ENCODE assay signal across 8 cellular contexts in the genomic region with DNA sequence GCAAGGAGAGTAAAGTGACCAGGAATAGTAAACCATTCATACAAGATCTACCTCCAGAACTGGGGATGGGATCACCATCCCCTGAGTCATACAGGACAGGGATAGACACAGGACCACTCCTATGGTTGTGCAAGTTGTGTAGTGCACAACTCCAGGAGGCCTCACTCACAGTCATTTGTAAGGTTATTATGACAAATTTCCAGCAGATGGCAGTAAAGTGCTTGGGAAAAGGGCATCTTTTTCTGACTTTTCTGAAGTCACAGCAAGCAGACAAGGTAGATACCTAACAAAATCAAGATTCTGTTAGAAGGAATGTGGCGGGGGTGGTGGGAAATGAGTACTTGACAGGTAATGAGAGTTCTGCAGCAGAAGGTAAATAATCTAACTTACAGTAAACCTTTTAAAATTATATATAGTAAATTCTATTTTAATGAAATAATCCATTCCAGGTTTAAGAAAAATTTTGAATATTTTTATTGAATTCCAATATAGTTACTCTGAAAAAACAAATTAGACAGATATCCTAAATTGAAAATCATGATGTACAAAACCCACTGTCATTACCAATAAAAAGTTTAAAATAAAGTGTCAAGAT. TPM values are rescaled to one million over a fixed set of nuclear protein-coding genes. Genes with fewer than 3 reads are reported as not detected.
DNase-seq lines count a peak whose midpoint lies in the region; ATAC-seq and TF ChIP-seq lines count a peak whose summit lies in the region.

No MANE protein-coding gene starts in this region.

- peak; percentile 72 for TF ChIP-seq CTCF in DOHH2 (IDR thresholded peaks at IDR 0.05; ENCODE audit: low read depth, low read length, poor library complexity, severe bottlenecking)
- peak; percentile 67 for TF ChIP-seq CTCF in lower lobe of right lung (IDR thresholded peaks at IDR 0.05)

- H3K9me3 ChIP-seq in DOHH2 (ENCODE audit: control insufficient read depth, insufficient read depth, low read length) (no peaks in the 10 kb centered on the region), Karpas-422 (ENCODE audit: low read length) (no peaks in the 10 kb centered on the region), lower lobe of right lung (no peaks in the 10 kb centered on the region), aorta (ENCODE audit: control insufficient read depth, low read length) (no peaks in the 10 kb centered on the region)

- H3K36me3 ChIP-seq in DOHH2 (ENCODE audit: control insufficient read depth, low read length), result peaks cover 44% of the 10 kb centered on the region
- H3K36me3 ChIP-seq in Karpas-422 (ENCODE audit: insufficient read depth, low read length), result peaks cover 11% of the 10 kb centered on the region; the same call in 1 of the 2 replicates
- peaks cover 43% of the 10 kb centered on the region for H3K36me3 ChIP-seq in lower lobe of right lung
- H3K36me3 ChIP-seq in aorta (ENCODE audit: control insufficient read depth in 1 of 2, insufficient read depth in 2 of 2, low read length in 1 of 2), result peaks cover 0 to 2% of the 10 kb centered on the region in 2 donors

- no peaks in the 10 kb centered on the region for H3K4me1 ChIP-seq in DOHH2 (ENCODE audit: control insufficient read depth, low read length)
- H3K4me1 ChIP-seq in Karpas-422 (ENCODE audit: low read length), result no peaks in the 10 kb centered on the region
- H3K4me1 ChIP-seq in lower lobe of right lung, result peaks cover 18% of the 10 kb centered on the region
- no peaks in the 10 kb centered on the region for H3K4me1 ChIP-seq in aorta (ENCODE audit: control insufficient read depth in 1 of 2, insufficient read depth in 2 of 2, low read length in 2 of 2)

- H3K4me2 ChIP-seq in DOHH2 (ENCODE audit: low read length), result no peak overlapping the region
- H3K4me2 ChIP-seq in Karpas-422 (ENCODE audit: low read depth, low read length, poor library complexity, severe bottlenecking), result no peak overlapping the region

- no peak overlapping the region for H3K9ac ChIP-seq in Karpas-422 (ENCODE audit: low read length)

- no peak overlapping the region for H2AFZ ChIP-seq in Karpas-422 (ENCODE audit: low read length)

- ATAC-seq in lower lobe of right lung (peak; percentile 58 to 64), aorta (ENCODE audit: low FRiP score) (peak; percentile 75), HG03135 (IDR thresholded peaks at IDR 0.05; ENCODE audit: unreplicated experiment) (no peak)

- intact Hi-C loops in lower lobe of right lung (cut with DNase I) (no loop called here), aorta (cut with DNase I) (loop anchor here (2.0 to 10.0 kb wide), 3 partner anchors 237 to 379 kb away; no protein-coding TSS in a partner anchor)

- H3K27ac ChIP-seq in DOHH2 (ENCODE audit: low read depth, low read length), result no peak overlapping the region
- no peak overlapping the region for H3K27ac ChIP-seq in Karpas-422 (ENCODE audit: low read length)
- H3K27ac ChIP-seq in lower lobe of right lung, result no peak overlapping the region
- no peak overlapping the region for H3K27ac ChIP-seq in aorta (ENCODE audit: low read depth in 1 of 2, low read length in 2 of 2)

- H4K20me1 ChIP-seq in DOHH2 (ENCODE audit: control insufficient read depth, insufficient read depth, low read depth, low read length) (no peaks in the 10 kb centered on the region), Karpas-422 (ENCODE audit: insufficient read depth, low read depth, low read length) (no peaks in the 10 kb centered on the region)

- H3K27me3 ChIP-seq in DOHH2 (ENCODE audit: control insufficient read depth, low read length) (no peaks in the 10 kb centered on the region; the same call in 1 of the 2 replicates), Karpas-422 (ENCODE audit: low read length) (no peaks in the 10 kb centered on the region), lower lobe of right lung (ENCODE audit: low read depth) (no peaks in the 10 kb centered on the region), aorta (ENCODE audit: control insufficient read depth in 1 of 2, insufficient read depth in 2 of 2, low read length in 1 of 2) (no peaks in the 10 kb centered on the region)

- DNase-seq in GM19240 (ENCODE audit: insufficient read length, low spot score) (peak; percentile 23), Karpas-422 (peak; percentile 92), SK-N-DZ (ENCODE audit: low spot score) (peak; percentile 54), dermis blood vessel endothelial cell (peak; percentile 80), lower lobe of right lung (no peak), aorta (no peak)

- H3K79me2 ChIP-seq in DOHH2 (ENCODE audit: control insufficient read depth, low read length), result no peaks in the 10 kb centered on the region
- H3K79me2 ChIP-seq in Karpas-422 (ENCODE audit: low read length), result no peaks in the 10 kb centered on the region

- H3K4me3 ChIP-seq in DOHH2 (ENCODE audit: low read length) (no peak overlapping the region), Karpas-422 (ENCODE audit: low read length) (no peak overlapping the region), lower lobe of right lung (no peak overlapping the region), aorta (ENCODE audit: low read length in 2 of 2) (no peak overlapping the region)

- no peaks in the 10 kb centered on the region for H3K9me2 ChIP-seq in DOHH2 (replicated peaks; ENCODE audit: control insufficient read depth, low read length)
- H3K9me2 ChIP-seq in Karpas-422 (replicated peaks; ENCODE audit: insufficient read depth, low read length), result no peaks in the 10 kb centered on the region

- WGBS in aorta, 2 donors, result 36 to 41% methylated on average over 1 of the region's 1 CpG

- H3F3A ChIP-seq in DOHH2 (ENCODE audit: control insufficient read depth, insufficient read depth), result no peaks in the 10 kb centered on the region

RNA-seq across cellular contexts. Expression of gene KIF27, which starts 16.7 kb away (rescaled TPM):
- 6.5 and 7.6 TPM in 2 replicates for total RNA-seq in Karpas-422 (2014; rRNA removed; shearing (Covaris generic); ENCODE audit: low replicate concordance)
- polyA plus RNA-seq in SK-N-DZ (2014; cell fraction: cytosol; rRNA removed), result 2.5 and 3.1 TPM in 2 replicates
- 6.6 and 6.9 TPM in 2 replicates for polyA plus RNA-seq in SK-N-DZ (2014; cell fraction: nucleus; rRNA removed)
- total RNA-seq in dermis blood vessel endothelial cell (2.7 and 4.4 TPM in 2 replicates), lower lobe of right lung (10.4 TPM), aorta (1 to 10 TPM; 6.8 to 8.0 TPM)
- 1 to 10 TPM in 1 of 2 donors, under 1 TPM in 1; 0.25 to 1.9 TPM for polyA plus RNA-seq in aorta

RNA-seq across cellular contexts. Expression of gene HNRNPK, which starts 42.1 kb away (rescaled TPM):
- total RNA-seq in Karpas-422 (2014; rRNA removed; shearing (Covaris generic); ENCODE audit: low replicate concordance), result 513 and 558 TPM in 2 replicates
- 667 and 689 TPM in 2 replicates for polyA plus RNA-seq in SK-N-DZ (2014; cell fraction: cytosol; rRNA removed)
- 474 and 537 TPM in 2 replicates for polyA plus RNA-seq in SK-N-DZ (2014; cell fraction: nucleus; rRNA removed)
- total RNA-seq in dermis blood vessel endothelial cell, result 685 and 950 TPM in 2 replicates
- total RNA-seq in lower lobe of right lung, result 390 TPM
- total RNA-seq in aorta, result 100 to 1,000 TPM; 369 to 394 TPM
- 100 to 1,000 TPM; 172 to 247 TPM for polyA plus RNA-seq in aorta

RNA-seq across cellular contexts. Expression of gene RMI1, which starts 42.6 kb away (rescaled TPM):
- total RNA-seq in Karpas-422 (2014; rRNA removed; shearing (Covaris generic); ENCODE audit: low replicate concordance), result 5.3 and 14.9 TPM in 2 replicates
- polyA plus RNA-seq in SK-N-DZ (2014; cell fraction: cytosol; rRNA removed), result 6.7 and 8.1 TPM in 2 replicates
- 7.0 and 15.6 TPM in 2 replicates for polyA plus RNA-seq in SK-N-DZ (2014; cell fraction: nucleus; rRNA removed)
- 8.0 and 18.4 TPM in 2 replicates for total RNA-seq in dermis blood vessel endothelial cell
- total RNA-seq in lower lobe of right lung, result 6.7 TPM
- total RNA-seq in aorta, result 1 to 10 TPM; 2.9 to 3.4 TPM
- 1 to 10 TPM; 1.1 to 3.4 TPM for polyA plus RNA-seq in aorta

Comparison
In these comparisons a context has a peak if more than half of its experiments do, and no peak if none do; other contexts are left out.
1. DNase-seq: peak in GM19240 (single experiment), Karpas-422 (single experiment), SK-N-DZ (single experiment) and dermis blood vessel endothelial cell (single experiment); none in lower lobe of right lung (single experiment) and aorta (0 of 2).